ENCODE assay signal across 10 cellular contexts in genomic region chr20:17538517-17539170, GRCh38. TPM values are rescaled to one million over a fixed set of nuclear protein-coding genes. Genes with fewer than 3 reads are reported as not detected.
DNase-seq lines count a peak whose midpoint lies in the region; ATAC-seq and TF ChIP-seq lines count a peak whose summit lies in the region.
"Had no signal": no experiment of that assay in that cellular context is flagged by ENCODE, and none has a peak within 500 bp of the region (broad histone marks: within the 10 kb centered on the region; RNA-seq: fewer than 3 reads in every experiment).

No MANE protein-coding gene starts in this region.

- no peaks in the 10 kb centered on the region for H3K9me3 Mint-ChIP-seq in activated naive CD4-positive, alpha-beta T cell treated with anti-CD3 and anti-CD28 coated beads for 36 hours
- H3K9me3 Mint-ChIP-seq in stimulated activated naive B cell treated with anti-CD40 and anti-IgM and Interleukin-4, amounts not matched to agents 10 μg/mL and 1 μg/mL and 100 μg/mL, for 72 hours: no peaks in the 10 kb centered on the region
- no peaks in the 10 kb centered on the region for H3K9me3 Mint-ChIP-seq in progenitor cell of endocrine pancreas (ENCODE audit: low read depth)
- H3K9me3 Mint-ChIP-seq: CD4-positive, CD25-positive, alpha-beta regulatory T cell had no signal

- H3K4me3 Mint-ChIP-seq in activated naive CD4-positive, alpha-beta T cell treated with anti-CD3 and anti-CD28 coated beads for 36 hours: no peak overlapping the region
- no peak overlapping the region for H3K4me3 Mint-ChIP-seq in stimulated activated naive B cell treated with anti-CD40 and anti-IgM and Interleukin-4, amounts not matched to agents 10 μg/mL and 1 μg/mL and 100 μg/mL, for 72 hours
- H3K4me3 Mint-ChIP-seq in progenitor cell of endocrine pancreas (ENCODE audit: low read depth): no peak overlapping the region
- H3K4me3 Mint-ChIP-seq: CD4-positive, CD25-positive, alpha-beta regulatory T cell had no signal

- in situ Hi-C loops in G401 (cut with HindIII; ENCODE audit: low sequenced_read_pairs): no loop called here

- peak; percentile 22 for DNase-seq in activated naive CD4-positive, alpha-beta T cell treated with anti-CD3 and anti-CD28 coated beads for 36 hours
- no peak for DNase-seq in activated naive CD4-positive, alpha-beta T cell treated with Interleukin-2 at 50 U/mL for 16 hours
- peak; percentile 54 for DNase-seq in stimulated activated naive B cell treated with anti-CD40 and anti-IgM and Interleukin-4, amounts not matched to agents 10 μg/mL and 1 μg/mL and 100 μg/mL, for 72 hours
- no peak for DNase-seq in HCEC 1CT
- DNase-seq in G401 (ENCODE audit: low spot score): no peak
- DNase-seq in progenitor cell of endocrine pancreas (ENCODE audit: low spot score, unreplicated experiment): no peak
- DNase-seq: NK-92 treated with Interleukin-12 subunit alpha and Interleukin-12 subunit beta, amount 100 ng/mL, for 24 hours had no signal

- no peaks in the 10 kb centered on the region for H3K36me3 Mint-ChIP-seq in activated naive CD4-positive, alpha-beta T cell treated with anti-CD3 and anti-CD28 coated beads for 36 hours (ENCODE audit: low read depth)
- no peaks in the 10 kb centered on the region for H3K36me3 Mint-ChIP-seq in stimulated activated naive B cell treated with anti-CD40 and anti-IgM and Interleukin-4, amounts not matched to agents 10 μg/mL and 1 μg/mL and 100 μg/mL, for 72 hours
- peaks cover 2% of the 10 kb centered on the region for H3K36me3 Mint-ChIP-seq in progenitor cell of endocrine pancreas (ENCODE audit: insufficient read depth)
- H3K36me3 Mint-ChIP-seq: CD4-positive, CD25-positive, alpha-beta regulatory T cell had no signal

- H3K27me3 Mint-ChIP-seq in activated naive CD4-positive, alpha-beta T cell treated with anti-CD3 and anti-CD28 coated beads for 36 hours (ENCODE audit: low read depth): peaks cover 2% of the 10 kb centered on the region
- H3K27me3 Mint-ChIP-seq in stimulated activated naive B cell treated with anti-CD40 and anti-IgM and Interleukin-4, amounts not matched to agents 10 μg/mL and 1 μg/mL and 100 μg/mL, for 72 hours: peaks cover 13 to 29% of the 10 kb centered on the region in 2 donors
- H3K27me3 Mint-ChIP-seq in progenitor cell of endocrine pancreas: peaks cover 8% of the 10 kb centered on the region

- H3K4me1 Mint-ChIP-seq in activated naive CD4-positive, alpha-beta T cell treated with anti-CD3 and anti-CD28 coated beads for 36 hours (ENCODE audit: low read depth): no peaks in the 10 kb centered on the region
- H3K4me1 Mint-ChIP-seq in stimulated activated naive B cell treated with anti-CD40 and anti-IgM and Interleukin-4, amounts not matched to agents 10 μg/mL and 1 μg/mL and 100 μg/mL, for 72 hours: peaks cover 12 to 20% of the 10 kb centered on the region in 2 donors
- H3K4me1 Mint-ChIP-seq in progenitor cell of endocrine pancreas (ENCODE audit: low read depth): peaks cover 14% of the 10 kb centered on the region

- CTCF ChIA-PET in activated naive CD4-positive, alpha-beta T cell treated with anti-CD3 and anti-CD28 coated beads for 36 hours (lab: Charles Lee): interaction anchor here (0.6 to 4.3 kb wide), 2 partner anchors 9 to 78 kb away, joined by 3 to 19 read pairs; no protein-coding TSS in a partner anchor

- no peak for TF ChIP-seq CTCF in progenitor cell of endocrine pancreas (IDR thresholded peaks at IDR 0.05; ENCODE audit: unreplicated experiment)

- ATAC-seq in HG03060 (IDR thresholded peaks at IDR 0.05; ENCODE audit: low read depth, unreplicated experiment) (peak; percentile 79), SK-N-SH treated with all-trans-retinoic acid at 6 μM for 48 hours (no peak)
- peak; percentile 87 to 97 for ATAC-seq in stimulated activated naive B cell treated with anti-CD40 and anti-IgM and Interleukin-4, amounts not matched to agents 10 μg/mL and 1 μg/mL and 100 μg/mL, for 72 hours (replicated peaks)

- intact Hi-C loops in activated naive CD4-positive, alpha-beta T cell treated with anti-CD3 and anti-CD28 coated beads for 36 hours (cut with micrococcal nuclease): no loop called here

- H3K27ac Mint-ChIP-seq in activated naive CD4-positive, alpha-beta T cell treated with anti-CD3 and anti-CD28 coated beads for 36 hours: no peak overlapping the region
- no peak overlapping the region for H3K27ac Mint-ChIP-seq in stimulated activated naive B cell treated with anti-CD40 and anti-IgM and Interleukin-4, amounts not matched to agents 10 μg/mL and 1 μg/mL and 100 μg/mL, for 72 hours
- H3K27ac Mint-ChIP-seq in progenitor cell of endocrine pancreas: no peak overlapping the region
- H3K27ac Mint-ChIP-seq: CD4-positive, CD25-positive, alpha-beta regulatory T cell had no signal

TF ChIP-seq in SK-N-SH treated with all-trans-retinoic acid at 6 μM for 48 hours, 23 proteins besides CTCF, POLR2A, EP300 and RAD21:
- TF ChIP-seq ZNF8 (CRISPR knock-in tag; IDR thresholded peaks at IDR 0.05) (peak; percentile 42; the same call in 1 of the 2 replicates), RARB (CRISPR knock-in tag; IDR thresholded peaks at IDR 0.05) (no peak)
TF ChIP-seq in SK-N-SH treated with all-trans-retinoic acid at 6 μM for 48 hours: peak in this region for 1.

RNA-seq across cellular contexts. Expression of gene BFSP1, which starts 7.5 kb away (rescaled TPM):
- total RNA-seq in activated naive CD4-positive, alpha-beta T cell treated with anti-CD3 and anti-CD28 coated beads for 36 hours: under 1 TPM in 1 of 2 experiments, not detected in 1; 0.19 TPM
- total RNA-seq in G401 (2014; rRNA removed; shearing (Covaris generic)): 0.98 and 2.3 TPM in 2 replicates
- total RNA-seq in progenitor cell of endocrine pancreas: 4.2 and 4.8 TPM in 2 replicates

RNA-seq across cellular contexts. Expression of gene DSTN, which starts 31.2 kb away (rescaled TPM):
- 10 to 100 TPM; 68.9 to 69.7 TPM for total RNA-seq in activated naive CD4-positive, alpha-beta T cell treated with anti-CD3 and anti-CD28 coated beads for 36 hours
- total RNA-seq in G401 (2014; rRNA removed; shearing (Covaris generic)): 305 and 378 TPM in 2 replicates
- total RNA-seq in progenitor cell of endocrine pancreas: 199 and 201 TPM in 2 replicates

Comparison
In these comparisons a context has a peak if more than half of its experiments do, and no peak if none do; other contexts are left out.
1. DNase-seq: peak in activated naive CD4-positive, alpha-beta T cell treated with anti-CD3 and anti-CD28 coated beads for 36 hours (single experiment) and stimulated activated naive B cell treated with anti-CD40 and anti-IgM and Interleukin-4, amounts not matched to agents 10 μg/mL and 1 μg/mL and 100 μg/mL, for 72 hours (single experiment); none in activated naive CD4-positive, alpha-beta T cell treated with Interleukin-2 at 50 U/mL for 16 hours (single experiment), HCEC 1CT (single experiment), G401 (single experiment) and progenitor cell of endocrine pancreas (single experiment).